Comparison of ENCODE assay signal across 11 cellular contexts in the genomic region with DNA sequence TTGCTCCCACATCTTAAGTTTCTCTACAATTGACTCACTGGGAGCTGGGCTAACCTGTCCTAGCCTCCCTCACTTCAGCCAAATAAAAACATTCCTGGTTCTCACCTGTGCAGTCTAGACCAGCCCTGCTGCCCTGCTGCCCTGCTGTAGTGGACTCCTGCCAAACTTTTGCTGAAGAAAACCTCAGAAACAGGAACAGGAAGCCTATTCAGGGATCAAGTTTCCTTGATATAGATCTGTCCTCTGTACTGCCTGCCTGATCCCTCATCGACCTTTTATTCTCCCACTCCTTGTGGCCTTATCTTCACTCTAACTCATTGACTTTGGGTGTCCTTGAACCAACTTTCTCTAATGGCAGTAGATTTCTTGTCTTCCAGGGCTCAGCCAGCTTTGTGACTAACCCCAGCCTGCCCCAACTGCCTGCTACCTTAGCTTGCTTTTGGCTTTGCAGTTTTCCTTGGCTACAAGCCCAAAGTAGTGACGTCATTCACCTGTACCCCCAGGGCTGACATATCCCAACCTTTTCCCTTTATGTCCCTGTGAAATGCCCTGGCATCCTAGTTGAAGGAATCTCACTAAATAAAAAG.
DNase-seq lines count a peak whose midpoint lies in the region; FAIRE-seq and TF ChIP-seq lines count a peak whose summit lies in the region.
"Had no signal": no experiment of that assay in that cellular context is flagged by ENCODE, and none has a peak within 500 bp of the region (broad histone marks: within the 10 kb centered on the region; RNA-seq: fewer than 3 reads in every experiment).

No MANE protein-coding gene starts in this region.

- H2AFZ ChIP-seq in osteoblast (ENCODE audit: low read length), result peak overlapping the region; percentile 16

- H3K27ac ChIP-seq in osteoblast (ENCODE audit: low read depth, low read length) (no peak overlapping the region), vagina (no peak overlapping the region), testis (no peak overlapping the region)
- H3K27ac ChIP-seq: skin epidermis had no signal

- H3K4me1 ChIP-seq in osteoblast (ENCODE audit: insufficient read depth, low read length), result no peaks in the 10 kb centered on the region
- H3K4me1 ChIP-seq in vagina, result no peaks in the 10 kb centered on the region
- H3K4me1 ChIP-seq in testis, result no peaks in the 10 kb centered on the region

- no peaks in the 10 kb centered on the region for H4K20me1 ChIP-seq in osteoblast (ENCODE audit: insufficient read depth, low read length)

- H3K9me3 ChIP-seq in osteoblast (ENCODE audit: low read depth, low read length) (no peaks in the 10 kb centered on the region), vagina (no peaks in the 10 kb centered on the region), testis (no peaks in the 10 kb centered on the region)

- no peak overlapping the region for H3K4me3 ChIP-seq in bronchial epithelial cell (ENCODE audit: low read depth, low read length)
- no peak overlapping the region for H3K4me3 ChIP-seq in osteoblast (ENCODE audit: insufficient read depth, low read length)
- no peak overlapping the region for H3K4me3 ChIP-seq in vagina
- H3K4me3 ChIP-seq in testis, result no peak overlapping the region
- H3K4me3 ChIP-seq: skin epidermis had no signal

- H3K27me3 ChIP-seq in bronchial epithelial cell (ENCODE audit: control insufficient read depth, insufficient read depth, low read length) (no peaks in the 10 kb centered on the region), osteoblast (ENCODE audit: insufficient read depth, low read length) (no peaks in the 10 kb centered on the region), vagina (no peaks in the 10 kb centered on the region), testis (no peaks in the 10 kb centered on the region)

- DNase-seq in EL (peak; percentile 3), MV-4-11 (lab: John Stamatoyannopoulos, UW) (peak; percentile 28), bronchial epithelial cell (ENCODE audit: low read depth) (peak; percentile 92), osteoblast (ENCODE audit: insufficient read length, low spot score, missing footprints) (peak; percentile 4), SKM-1 (lab: John Stamatoyannopoulos, UW; ENCODE audit: unreplicated experiment) (no peak), vagina (ENCODE audit: extremely low spot score in 2 of 2) (no peak), testis (no peak), GM03348 (ENCODE audit: low spot score) (no peak)
- DNase-seq: activated T-cell treated with anti-CD3 and anti-CD28 coated beads for 4 hours had no signal

- no peaks in the 10 kb centered on the region for H3K79me2 ChIP-seq in osteoblast (ENCODE audit: insufficient read depth, low read length)

- no peak for TF ChIP-seq CTCF in bronchial epithelial cell (IDR thresholded peaks at IDR 0.05; ENCODE audit: insufficient read depth, low read length, severe bottlenecking)
- no peak for TF ChIP-seq CTCF in osteoblast (IDR thresholded peaks at IDR 0.05; ENCODE audit: extremely low read depth, low read depth, low read length)
- TF ChIP-seq CTCF in vagina (IDR thresholded peaks at IDR 0.05), result no peak
- TF ChIP-seq CTCF in testis (IDR thresholded peaks at IDR 0.05), result no peak

- intact Hi-C loops in vagina (cut with DNase I) (no loop called here), testis (cut with DNase I; ENCODE audit: low total_unique reads) (no loop called here)

- 27 to 35% methylated on average over 2 of the region's 2 CpGs for WGBS in testis, 2 donors

- H3K36me3 ChIP-seq in bronchial epithelial cell (ENCODE audit: control insufficient read depth, insufficient read depth, low read length), result no peaks in the 10 kb centered on the region
- no peaks in the 10 kb centered on the region for H3K36me3 ChIP-seq in osteoblast (ENCODE audit: insufficient read depth, low read length)
- no peaks in the 10 kb centered on the region for H3K36me3 ChIP-seq in vagina
- no peaks in the 10 kb centered on the region for H3K36me3 ChIP-seq in testis (ENCODE audit: low read depth, missing control alignments)

- FAIRE-seq in bronchial epithelial cell (lab: Jason Lieb, UNC), result peak; percentile 58
- FAIRE-seq: GM12891 had no signal

- no peak overlapping the region for H3K4me2 ChIP-seq in osteoblast (ENCODE audit: insufficient read depth, low read length)

- no peak for TF ChIP-seq POLR2A in vagina (IDR thresholded peaks at IDR 0.05)
- TF ChIP-seq POLR2A in testis (IDR thresholded peaks at IDR 0.05), result no peak

Comparison
In these comparisons a context has a peak if more than half of its experiments do, and no peak if none do; other contexts are left out.
1. DNase-seq: peak in EL (single experiment), MV-4-11 (single experiment), bronchial epithelial cell (single experiment) and osteoblast (single experiment); none in SKM-1 (single experiment), vagina (0 of 2), testis (single experiment) and GM03348 (single experiment).